16 cellular contexts compared by ENCODE assay signal in genomic region chr13:85665286-85665685, GRCh38.
DNase-seq lines count a peak whose midpoint lies in the region; ATAC-seq and TF ChIP-seq lines count a peak whose summit lies in the region.
"Had no signal": no experiment of that assay in that cellular context is flagged by ENCODE, and none has a peak within 500 bp of the region (broad histone marks: within the 10 kb centered on the region; RNA-seq: fewer than 3 reads in every experiment).

No MANE protein-coding gene starts in this region.

- H2BK20ac ChIP-seq in H9 (ENCODE audit: low read depth, low read length, poor library complexity, severe bottlenecking) = no peak overlapping the region

- no peak overlapping the region for H4K8ac ChIP-seq in H9 (replicated peaks; ENCODE audit: insufficient read length, low read depth, low read length)

- no peak overlapping the region for H3K4ac ChIP-seq in H9 (ENCODE audit: low read depth, low read length)

- no peaks in the 10 kb centered on the region for H3K27me3 ChIP-seq in H9 (ENCODE audit: insufficient read depth, low read length)
- H3K27me3 ChIP-seq: ascending aorta had no signal

- no peak overlapping the region for H3K9ac ChIP-seq in H9 (ENCODE audit: extremely low read depth, insufficient read length, low read length)

- H4K20me1 ChIP-seq in H9 (ENCODE audit: control insufficient read depth, insufficient read depth, insufficient read length) = no peaks in the 10 kb centered on the region

- no peak overlapping the region for H3K23ac ChIP-seq in H9 (ENCODE audit: insufficient read length, low read depth, low read length)

- H3K23me2 ChIP-seq in H9 (ENCODE audit: insufficient read length, low read depth, low read length, poor library complexity, severe bottlenecking) = no peaks in the 10 kb centered on the region

- peaks cover 0 to 3% (median 0%) of the 10 kb centered on the region in 3 experiments; a peak in 1 of 7 replicates for H3K36me3 Mint-ChIP-seq in H9 (ENCODE audit: insufficient read depth in 1 of 3, low read depth in 3 of 3)
- H3K36me3 Mint-ChIP-seq in mesothelial cell of epicardium = no peaks in the 10 kb centered on the region
- H3K36me3 Mint-ChIP-seq: WTC11 had no signal

- H3K27me3 Mint-ChIP-seq in H9 (ENCODE audit: low read depth) (no peaks in the 10 kb centered on the region), mesothelial cell of epicardium (ENCODE audit: low read depth) (no peaks in the 10 kb centered on the region)
- H3K27me3 Mint-ChIP-seq: natural killer cell treated with Interleukin-12 subunit alpha and Interleukin-12 subunit beta and Interleukin-15 and Interleukin-18, amount 100 ng/mL, for 72 hours had no signal

- no peak overlapping the region for H3T11ph ChIP-seq in H9 (ENCODE audit: low read length)

- peaks cover 5% of the 10 kb centered on the region for H3K9me3 ChIP-seq in H9 (ENCODE audit: control insufficient read depth, low read depth, low read length)
- H3K9me3 ChIP-seq: ascending aorta, Caco-2 had no signal

- no peak overlapping the region for H3K56ac ChIP-seq in H9 (ENCODE audit: insufficient read length, low read depth, low read length)

- WGBS in H9 (ENCODE audit: extremely low coverage, insufficient read length, low lambda C conversion rate) = no CpG with 5 or more reads among the region's 4 CpGs

- H3K18ac ChIP-seq in H9 (ENCODE audit: insufficient read length, low read depth, low read length) = no peak overlapping the region

- H3K79me2 ChIP-seq in H9 (ENCODE audit: insufficient read depth, low read length) = no peaks in the 10 kb centered on the region; the same call in 1 of the 2 replicates

- H3K79me1 ChIP-seq in H9 (ENCODE audit: insufficient read depth, low read depth, low read length, poor library complexity, severe bottlenecking) = no peaks in the 10 kb centered on the region

- no peak overlapping the region for H4K5ac ChIP-seq in H9 (ENCODE audit: insufficient read length, low read depth, low read length)

- no peak for ATAC-seq in sciatic nerve
- no peak for ATAC-seq in GM21723 (IDR thresholded peaks at IDR 0.05; ENCODE audit: unreplicated experiment)
- ATAC-seq: activated T-cell treated with anti-CD3 and anti-CD28 coated beads, Interleukin-2, amount 50 U/mL, for 4 hours; natural killer cell treated with Interleukin-12 subunit alpha and Interleukin-12 subunit beta and Interleukin-15 and Interleukin-18, amount 100 ng/mL, for 72 hours had no signal

- H4K91ac ChIP-seq in H9 (ENCODE audit: insufficient read length, low read depth, low read length) = no peak overlapping the region

- no peak overlapping the region for H2AK5ac ChIP-seq in H9 (ENCODE audit: insufficient read length, low read length)

- H2BK120ac ChIP-seq in H9 (ENCODE audit: low read depth, low read length, poor library complexity, severe bottlenecking) = no peak overlapping the region

- no peak overlapping the region for H3K14ac ChIP-seq in H9 (ENCODE audit: insufficient read depth, low read length)

- H3K4me1 Mint-ChIP-seq in H9 (peaks cover 28 to 29% of the 10 kb centered on the region in 2 experiments), mesothelial cell of epicardium (peaks cover 28% of the 10 kb centered on the region)

- intact Hi-C loops in sciatic nerve (cut with DNase I) = no loop called here

- H2BK5ac ChIP-seq in H9 (ENCODE audit: insufficient read length, low read length) = no peak overlapping the region

- H2AFZ ChIP-seq in H9 (ENCODE audit: low read length) = no peak overlapping the region

- H3K4me2 ChIP-seq in H9 (ENCODE audit: insufficient read depth, insufficient read length, low read length) = no peak overlapping the region

- no peak overlapping the region for H2BK15ac ChIP-seq in H9 (ENCODE audit: low read depth, low read length)

- H3K9me3 Mint-ChIP-seq in H9 = peaks cover 4 to 5% of the 10 kb centered on the region in 2 experiments; a peak in 2 of 5 replicates
- H3K9me3 Mint-ChIP-seq in mesothelial cell of epicardium = peaks cover 9% of the 10 kb centered on the region

- no peaks in the 10 kb centered on the region; the same call in 1 of the 2 replicates for H3K4me1 ChIP-seq in H9 (ENCODE audit: insufficient read depth, low read length)
- H3K4me1 ChIP-seq: ascending aorta, Caco-2 had no signal

- no peak overlapping the region for H2BK12ac ChIP-seq in H9 (ENCODE audit: insufficient read length, low read depth, low read length)

- H3K27ac Mint-ChIP-seq in H9 = peak overlapping the region in 2 of 3 experiments; percentile 17 to 53; a peak in 3 of 7 replicates
- H3K27ac Mint-ChIP-seq in mesothelial cell of epicardium = peak overlapping the region; percentile 44
- H3K27ac Mint-ChIP-seq: natural killer cell treated with Interleukin-12 subunit alpha and Interleukin-12 subunit beta and Interleukin-15 and Interleukin-18, amount 100 ng/mL, for 72 hours had no signal

- TF ChIP-seq CTCF in H9 (conservative IDR thresholded peaks at IDR 0.05) (no peak), mesothelial cell of epicardium (IDR thresholded peaks at IDR 0.05; ENCODE audit: unreplicated experiment) (no peak)

- no peak overlapping the region for H3K4me3 Mint-ChIP-seq in H9
- H3K4me3 Mint-ChIP-seq in mesothelial cell of epicardium = no peak overlapping the region
- H3K4me3 Mint-ChIP-seq: activated T-cell treated with anti-CD3 and anti-CD28 coated beads, Interleukin-2, amount 50 U/mL, for 4 hours; natural killer cell treated with Interleukin-12 subunit alpha and Interleukin-12 subunit beta and Interleukin-15 and Interleukin-18, amount 100 ng/mL, for 72 hours; WTC11 had no signal

- DNase-seq in H9 (no peak), NCI-H146 (lab: John Stamatoyannopoulos, UW) (peak; percentile 75), astrocyte of the hippocampus (ENCODE audit: low read depth, low spot score) (peak; percentile 22), mesothelial cell of epicardium (ENCODE audit: low spot score in 2 of 2, unreplicated experiment in 2 of 2) (no peak), sciatic nerve (ENCODE audit: low spot score) (no peak), HK-2 (ENCODE audit: unreplicated experiment) (no peak)
- DNase-seq: activated T-cell treated with anti-CD3 and anti-CD28 coated beads, Interleukin-2, amount 50 U/mL, for 4 hours; Caco-2; kidney; NCI-H1092; stimulated activated naive CD4-positive, alpha-beta T cell had no signal

- no peak overlapping the region for H3K27ac ChIP-seq in H9 (ENCODE audit: insufficient read length, low read depth, low read length)
- H3K27ac ChIP-seq: ascending aorta, RWPE1 had no signal

Comparison
In these comparisons a context has a peak if more than half of its experiments do, and no peak if none do; other contexts are left out.
1. DNase-seq: peak in NCI-H146 (single experiment) and astrocyte of the hippocampus (single experiment); none in H9 (single experiment), mesothelial cell of epicardium (0 of 2), sciatic nerve (single experiment) and HK-2 (single experiment).